14 cellular contexts compared by ENCODE assay signal in genomic region chr4:40308528-40309122, GRCh38. TPM values are rescaled to one million over a fixed set of nuclear protein-coding genes. Genes with fewer than 3 reads are reported as not detected.
DNase-seq lines count a peak whose midpoint lies in the region; ATAC-seq and TF ChIP-seq lines count a peak whose summit lies in the region.
"Had no signal": no experiment of that assay in that cellular context is flagged by ENCODE, and none has a peak within 500 bp of the region (broad histone marks: within the 10 kb centered on the region; RNA-seq: fewer than 3 reads in every experiment).

No MANE protein-coding gene starts in this region.

- in situ Hi-C loops in GM23248 (cut with MboI), result loop anchor here (25.0 kb wide), 1 partner anchor 621 kb away; the partner anchor contains the start of gene UBE2K

- H4K20me1 ChIP-seq in BLaER1 (no peaks in the 10 kb centered on the region), GM23248 (ENCODE audit: insufficient read depth) (no peaks in the 10 kb centered on the region)

- H3K9me3 ChIP-seq in BLaER1, result peaks cover 11% of the 10 kb centered on the region; the same call in 1 of the 2 replicates
- H3K9me3 ChIP-seq in GM23248 (ENCODE audit: low read depth), result no peaks in the 10 kb centered on the region
- H3K9me3 ChIP-seq in lower lobe of right lung, result no peaks in the 10 kb centered on the region
- H3K9me3 ChIP-seq in left ventricle myocardium inferior (replicated peaks), result peaks cover 5% of the 10 kb centered on the region

- peaks cover 74% of the 10 kb centered on the region for H3K4me1 Mint-ChIP-seq in activated CD4-positive, alpha-beta memory T cell treated with anti-CD3 and anti-CD28 coated beads for 36 hours (ENCODE audit: low read depth)

- H2AFZ ChIP-seq in GM23248, result peak overlapping the region; percentile 83; the same call in 1 of the 2 replicates

- H3K9ac ChIP-seq in BLaER1 (peak overlapping the region; percentile 38; the same call in 1 of the 2 replicates), GM23248 (no peak overlapping the region)

- POLR2A ChIA-PET in activated CD4-positive, alpha-beta memory T cell treated with anti-CD3 and anti-CD28 coated beads for 36 hours (lab: Charles Lee), result interaction anchor here (1.0 to 6.6 kb wide), 11 partner anchors 9 to 117 kb away, joined by 3 to 57 read pairs (median 6); no protein-coding TSS in a partner anchor

- DNase-seq in GM23248, result no peak
- no peak for DNase-seq in activated CD4-positive, alpha-beta memory T cell treated with anti-CD3 and anti-CD28 coated beads for 36 hours
- no peak for DNase-seq in lower lobe of right lung
- DNase-seq in KG1 (lab: John Stamatoyannopoulos, UW), result no peak
- DNase-seq in left ventricle myocardium inferior, result no peak
- no peak for DNase-seq in GM19238 (ENCODE audit: insufficient read length, low spot score)
- no peak for DNase-seq in occipital lobe (lab: John Stamatoyannopoulos, UW)
- DNase-seq: NCI-H1048, NCI-H524 had no signal

- H3K4me1 ChIP-seq in BLaER1 (peaks cover 85% of the 10 kb centered on the region), GM23248 (ENCODE audit: insufficient read depth) (no peaks in the 10 kb centered on the region), lower lobe of right lung (peaks cover 33% of the 10 kb centered on the region), left ventricle myocardium inferior (peaks cover 4% of the 10 kb centered on the region)

- peak overlapping the region; percentile 67 for H3K4me3 Mint-ChIP-seq in activated CD4-positive, alpha-beta memory T cell treated with anti-CD3 and anti-CD28 coated beads for 36 hours

- TF ChIP-seq CTCF in lower lobe of right lung (IDR thresholded peaks at IDR 0.05) (no peak), left ventricle myocardium inferior (IDR thresholded peaks at IDR 0.05; ENCODE audit: borderline replicate concordance) (no peak)

- WGBS in GM23248 (ENCODE audit: low coverage in 1 of 2, low lambda C conversion rate in 2 of 2, missing lambda C conversion rate in 2 of 2), 2 experiments, result 80 to 83% methylated on average over 4 of the region's 4 CpGs

- H3K27ac ChIP-seq in BLaER1 (peak overlapping the region; percentile 85), GM23248 (no peak overlapping the region), lower lobe of right lung (peak overlapping the region; percentile 2), left ventricle myocardium inferior (replicated peaks) (no peak overlapping the region)
- H3K27ac ChIP-seq: SK-N-MC had no signal

- no peaks in the 10 kb centered on the region for H3F3A ChIP-seq in GM23248 (ENCODE audit: insufficient read depth)

- intact Hi-C loops in activated CD4-positive, alpha-beta memory T cell treated with anti-CD3 and anti-CD28 coated beads for 36 hours (cut with micrococcal nuclease), result loop anchor here (1.0 to 10.0 kb wide), 9 partner anchors 8 to 844 kb away; partner anchors contain the start of genes N4BP2, PDS5A and UBE2K
- intact Hi-C loops in lower lobe of right lung (cut with DNase I) (loop anchor here (10.0 kb wide), 1 partner anchor 154 kb away; no protein-coding TSS in a partner anchor), left ventricle myocardium inferior (cut with micrococcal nuclease) (loop anchor here (5.0 kb wide), 2 partner anchors 156 to 251 kb away; partner anchors contain the start of gene N4BP2)

- peak overlapping the region; percentile 90 for H3K27ac Mint-ChIP-seq in activated CD4-positive, alpha-beta memory T cell treated with anti-CD3 and anti-CD28 coated beads for 36 hours

- no peaks in the 10 kb centered on the region for H3K9me2 ChIP-seq in GM23248 (ENCODE audit: insufficient read depth)

- H3K4me2 ChIP-seq in BLaER1 (peak overlapping the region; percentile 69), GM23248 (ENCODE audit: unreplicated experiment) (no peak overlapping the region)

- peaks cover 6% of the 10 kb centered on the region for H3K36me3 Mint-ChIP-seq in activated CD4-positive, alpha-beta memory T cell treated with anti-CD3 and anti-CD28 coated beads for 36 hours

- no peaks in the 10 kb centered on the region for H3K79me2 ChIP-seq in GM23248 (ENCODE audit: insufficient read depth)

- H3K36me3 ChIP-seq in BLaER1 (no peaks in the 10 kb centered on the region), GM23248 (ENCODE audit: low read depth) (no peaks in the 10 kb centered on the region), lower lobe of right lung (no peaks in the 10 kb centered on the region), left ventricle myocardium inferior (no peaks in the 10 kb centered on the region)

- CTCF ChIA-PET in activated CD4-positive, alpha-beta memory T cell treated with anti-CD3 and anti-CD28 coated beads for 36 hours (lab: Charles Lee), result interaction anchor here (0.8 to 7.2 kb wide), 17 partner anchors 8 to 252 kb away, joined by 3 to 106 read pairs (median 8); partner anchors contain the start of gene N4BP2

- no peak for ATAC-seq in lower lobe of right lung

- 0 out of 2 replicates have a peak overlapping the region, but pooled peaks have one; percentile 8 for H3K4me3 ChIP-seq in BLaER1
- no peak overlapping the region for H3K4me3 ChIP-seq in GM23248
- H3K4me3 ChIP-seq in lower lobe of right lung, result no peak overlapping the region
- no peak overlapping the region for H3K4me3 ChIP-seq in left ventricle myocardium inferior

- no peaks in the 10 kb centered on the region for H3K27me3 ChIP-seq in BLaER1
- H3K27me3 ChIP-seq in GM23248 (replicated peaks; ENCODE audit: insufficient read depth), result no peaks in the 10 kb centered on the region
- no peaks in the 10 kb centered on the region for H3K27me3 ChIP-seq in lower lobe of right lung (ENCODE audit: low read depth)
- H3K27me3 ChIP-seq in left ventricle myocardium inferior (ENCODE audit: low read depth), result peaks cover 21% of the 10 kb centered on the region

- H3K27me3 Mint-ChIP-seq in activated CD4-positive, alpha-beta memory T cell treated with anti-CD3 and anti-CD28 coated beads for 36 hours, result no peaks in the 10 kb centered on the region

- peaks cover 7% of the 10 kb centered on the region for H3K9me3 Mint-ChIP-seq in activated CD4-positive, alpha-beta memory T cell treated with anti-CD3 and anti-CD28 coated beads for 36 hours

RNA-seq across cellular contexts. Expression of gene CHRNA9, which starts 26.5 kb away (rescaled TPM):
- total RNA-seq in GM23248 (2014; rRNA removed; shearing (Covaris generic)), result 0.51 and 0.97 TPM in 2 replicates
- 0.41 and 1.2 TPM in 2 replicates for polyA plus RNA-seq in GM23248 (2016; fragmentation: Nextera tagmentation; extraction: Ambion mirVana)
- under 1 TPM; 0.10 to 0.17 TPM for total RNA-seq in activated CD4-positive, alpha-beta memory T cell treated with anti-CD3 and anti-CD28 coated beads for 36 hours
- total RNA-seq in lower lobe of right lung (not detected), left ventricle myocardium inferior (not detected), occipital lobe (0.31 TPM)
- total RNA-seq: cardiac septum, kidney epithelial cell, posterior vena cava had no signal

Comparison
In these comparisons a context has a peak if more than half of its experiments do, and no peak if none do; other contexts are left out.
1. H3K27ac ChIP-seq: peak in BLaER1 (single experiment) and lower lobe of right lung (single experiment); none in GM23248 (single experiment) and left ventricle myocardium inferior (single experiment).